In genomic region chr16:20674684-20675487, GRCh38 we compare ENCODE assay signal across 1 cellular context.
TF ChIP-seq lines count a peak whose summit lies in the region.

No MANE protein-coding gene starts in this region.

TF ChIP-seq in H1, 55 proteins besides CTCF, POLR2A, EP300 and RAD21 (continued from another document):
- TF ChIP-seq E2F6 (IDR thresholded peaks at IDR 0.05) (peak; percentile 39; the same call in 1 of the 2 replicates), CREB1 (IDR thresholded peaks at IDR 0.05) (no peak)
